In the genomic region with DNA sequence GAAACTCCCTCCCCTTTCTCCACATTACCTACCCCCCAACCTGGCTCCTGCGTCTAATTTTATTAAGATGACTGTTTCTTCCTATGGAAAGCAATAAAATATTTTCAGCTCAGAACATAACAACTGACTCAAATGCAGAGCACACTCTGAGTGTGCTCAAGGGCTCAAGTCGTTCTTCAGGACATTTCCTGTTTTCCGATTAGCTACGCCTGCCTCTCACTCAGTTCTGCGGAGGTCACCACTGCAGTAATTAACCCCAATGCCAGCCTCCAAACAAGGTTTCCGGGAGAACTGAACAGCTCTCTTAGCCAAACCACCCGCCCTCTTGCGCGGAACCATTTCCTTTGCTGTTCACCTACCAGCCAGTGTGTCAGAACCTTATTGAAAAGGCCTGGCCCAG, we compare ENCODE assay signal across 7 cellular contexts. TPM values are rescaled to one million over a fixed set of nuclear protein-coding genes. Genes with fewer than 3 reads are reported as not detected.
DNase-seq lines count a peak whose midpoint lies in the region; ATAC-seq and TF ChIP-seq lines count a peak whose summit lies in the region.

No MANE protein-coding gene starts in this region.

- no peak for ATAC-seq in HG02571 (IDR thresholded peaks at IDR 0.05; ENCODE audit: unreplicated experiment)

- intact Hi-C loops in esophagus squamous epithelium (cut with DNase I), result no loop called here

- no peak for TF ChIP-seq CTCF in esophagus squamous epithelium (IDR thresholded peaks at IDR 0.05)

- 46 to 53% methylated on average over 9 of the region's 9 CpGs for WGBS in esophagus squamous epithelium, 2 donors

- H3K27ac ChIP-seq in esophagus squamous epithelium, result peak overlapping the region; percentile 88 to 93 (median 90)

- DNase-seq in KBM-7 (peak; percentile 88), SW 1271 (lab: John Stamatoyannopoulos, UW) (peak; percentile 32 to 73), esophagus squamous epithelium (lab: John Stamatoyannopoulos, UW) (no peak), hepatic stellate cell (ENCODE audit: low spot score) (no peak), RPMI8226 (no peak)
- DNase-seq in stimulated activated CD8-positive, alpha-beta memory T cell treated with anti-CD3 and anti-CD28 coated beads, Interleukin-4, amount 100 ng/mL, for 48 hours, result peak; percentile 62

- H3K36me3 ChIP-seq in esophagus squamous epithelium, result peaks cover 0 to 18% (median 0%) of the 10 kb centered on the region in 3 donors

- no peaks in the 10 kb centered on the region for H3K27me3 ChIP-seq in esophagus squamous epithelium

- H3K9me3 ChIP-seq in esophagus squamous epithelium, result no peaks in the 10 kb centered on the region

- no peak for TF ChIP-seq POLR2A in esophagus squamous epithelium (IDR thresholded peaks at IDR 0.05)

- H3K4me3 ChIP-seq in esophagus squamous epithelium, result no peak overlapping the region

- in situ Hi-C loops in KBM-7 (cut with MboI; ENCODE audit: low pct_unique_long_range_greater_than_20kb, low sequenced_read_pairs), result no loop called here

- peaks cover 69 to 91% (median 83%) of the 10 kb centered on the region in 3 donors for H3K4me1 ChIP-seq in esophagus squamous epithelium

RNA-seq across cellular contexts. Expression of a gene that starts 19.3 kb away (rescaled TPM):
- total RNA-seq in esophagus squamous epithelium, result 100 to 1,000 TPM in 2 of 4 donors, 10 to 100 TPM in 2; 61.1 to 123 (median 99.6) TPM

RNA-seq across cellular contexts. Expression of a gene that starts 33.5 kb away (rescaled TPM):
- total RNA-seq in esophagus squamous epithelium, result 10 to 100 TPM in 2 of 4 donors, 1 to 10 TPM in 2; 6.7 to 23.7 (median 14.4) TPM

Comparison
In these comparisons a context has a peak if more than half of its experiments do, and no peak if none do; other contexts are left out.
1. DNase-seq: peak in KBM-7 (single experiment), SW 1271 (2 of 2) and stimulated activated CD8-positive, alpha-beta memory T cell treated with anti-CD3 and anti-CD28 coated beads, Interleukin-4, amount 100 ng/mL, for 48 hours (single experiment); none in esophagus squamous epithelium (single experiment), hepatic stellate cell (single experiment) and RPMI8226 (single experiment).